Comparison of ENCODE assay signal across 8 cellular contexts in the genomic region with DNA sequence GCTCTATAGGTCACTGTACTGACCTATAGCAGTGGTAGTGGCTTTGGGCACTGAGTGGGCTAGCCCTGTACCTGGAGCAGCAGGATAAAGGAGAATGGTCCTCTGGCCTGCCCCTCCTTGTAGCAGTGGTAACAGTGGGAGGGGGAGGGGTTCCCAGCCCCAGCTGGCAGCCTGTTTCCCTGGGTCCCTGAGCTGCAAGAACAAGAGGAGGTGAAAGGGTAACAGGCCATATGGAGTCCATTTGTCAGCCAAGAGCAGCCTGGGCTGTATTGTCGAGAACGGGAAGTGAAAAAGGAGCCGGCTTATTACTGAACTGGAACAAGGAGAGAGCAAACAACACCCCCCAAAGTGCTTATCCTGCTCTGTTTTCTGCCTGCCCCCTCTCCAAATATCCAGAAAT.
DNase-seq lines count a peak whose midpoint lies in the region; ATAC-seq and TF ChIP-seq lines count a peak whose summit lies in the region.

No MANE protein-coding gene starts in this region.

- peak overlapping the region; percentile 61 for H3K4me3 ChIP-seq in DOHH2 (ENCODE audit: low read length)
- no peak overlapping the region for H3K4me3 ChIP-seq in thyroid gland (replicated peaks in 1 of 3)

- peaks cover 82% of the 10 kb centered on the region for H3K79me2 ChIP-seq in DOHH2 (ENCODE audit: control insufficient read depth, low read length)

- H3K27ac ChIP-seq in DOHH2 (ENCODE audit: low read depth, low read length) (peak overlapping the region; percentile 64), thyroid gland (peak overlapping the region; percentile 91 to 96 (median 91))

- intact Hi-C loops in thyroid gland (cut with DNase I), result no loop called here

- peaks cover 60% of the 10 kb centered on the region for H3K4me1 ChIP-seq in DOHH2 (ENCODE audit: control insufficient read depth, low read length)
- H3K4me1 ChIP-seq in thyroid gland, result peaks cover 60 to 87% of the 10 kb centered on the region in 2 donors

- no peak for TF ChIP-seq POLR2A in thyroid gland (IDR thresholded peaks at IDR 0.05)

- no peaks in the 10 kb centered on the region for H3K27me3 ChIP-seq in DOHH2 (ENCODE audit: control insufficient read depth, low read length)
- H3K27me3 ChIP-seq in thyroid gland, result no peaks in the 10 kb centered on the region

- peak; percentile 40 to 87 for DNase-seq in NCI-H446 (lab: John Stamatoyannopoulos, UW)
- peak; percentile 50 for DNase-seq in fibroblast of the conjunctiva (ENCODE audit: low read depth)
- DNase-seq in thyroid gland, result peak; percentile 36 to 51
- no peak for DNase-seq in activated gamma-delta T cell treated with Interleukin-2 at 50 U/mL for 16 hours
- DNase-seq in KG1 (lab: John Stamatoyannopoulos, UW), result no peak
- no peak for DNase-seq in DMS114 treated with DMSO at 0.1 percent for 48 hours (lab: John Stamatoyannopoulos, UW; ENCODE audit: unreplicated experiment)

- peaks cover 6% of the 10 kb centered on the region for H3F3A ChIP-seq in DOHH2 (ENCODE audit: control insufficient read depth, insufficient read depth)

- peaks cover 5% of the 10 kb centered on the region; the same call in 1 of the 2 replicates for H4K20me1 ChIP-seq in DOHH2 (ENCODE audit: control insufficient read depth, insufficient read depth, low read depth, low read length)

- H3K9me3 ChIP-seq in DOHH2 (ENCODE audit: control insufficient read depth, insufficient read depth, low read length) (no peaks in the 10 kb centered on the region), thyroid gland (no peaks in the 10 kb centered on the region)

- H3K36me3 ChIP-seq in DOHH2 (ENCODE audit: control insufficient read depth, low read length), result peaks cover 25% of the 10 kb centered on the region
- no peaks in the 10 kb centered on the region for H3K36me3 ChIP-seq in thyroid gland

- H3K9me2 ChIP-seq in DOHH2 (replicated peaks; ENCODE audit: control insufficient read depth, low read length), result no peaks in the 10 kb centered on the region

- ATAC-seq in HG02571 (IDR thresholded peaks at IDR 0.05; ENCODE audit: unreplicated experiment), result peak; percentile 58

- TF ChIP-seq CTCF in DOHH2 (IDR thresholded peaks at IDR 0.05; ENCODE audit: low read depth, low read length, poor library complexity, severe bottlenecking), result no peak
- TF ChIP-seq CTCF in thyroid gland (IDR thresholded peaks at IDR 0.05), result no peak

- 10 to 25% methylated on average over 3 of the region's 3 CpGs for WGBS in thyroid gland, 2 donors

- peak overlapping the region; percentile 74 for H3K4me2 ChIP-seq in DOHH2 (ENCODE audit: low read length)

Comparison
In these comparisons a context has a peak if more than half of its experiments do, and no peak if none do; other contexts are left out.
1. DNase-seq: peak in NCI-H446 (2 of 2), fibroblast of the conjunctiva (single experiment) and thyroid gland (2 of 2); none in activated gamma-delta T cell treated with Interleukin-2 at 50 U/mL for 16 hours (single experiment), KG1 (single experiment) and DMS114 treated with DMSO at 0.1 percent for 48 hours (single experiment).